ENCODE assay signal across 8 cellular contexts in the genomic region with DNA sequence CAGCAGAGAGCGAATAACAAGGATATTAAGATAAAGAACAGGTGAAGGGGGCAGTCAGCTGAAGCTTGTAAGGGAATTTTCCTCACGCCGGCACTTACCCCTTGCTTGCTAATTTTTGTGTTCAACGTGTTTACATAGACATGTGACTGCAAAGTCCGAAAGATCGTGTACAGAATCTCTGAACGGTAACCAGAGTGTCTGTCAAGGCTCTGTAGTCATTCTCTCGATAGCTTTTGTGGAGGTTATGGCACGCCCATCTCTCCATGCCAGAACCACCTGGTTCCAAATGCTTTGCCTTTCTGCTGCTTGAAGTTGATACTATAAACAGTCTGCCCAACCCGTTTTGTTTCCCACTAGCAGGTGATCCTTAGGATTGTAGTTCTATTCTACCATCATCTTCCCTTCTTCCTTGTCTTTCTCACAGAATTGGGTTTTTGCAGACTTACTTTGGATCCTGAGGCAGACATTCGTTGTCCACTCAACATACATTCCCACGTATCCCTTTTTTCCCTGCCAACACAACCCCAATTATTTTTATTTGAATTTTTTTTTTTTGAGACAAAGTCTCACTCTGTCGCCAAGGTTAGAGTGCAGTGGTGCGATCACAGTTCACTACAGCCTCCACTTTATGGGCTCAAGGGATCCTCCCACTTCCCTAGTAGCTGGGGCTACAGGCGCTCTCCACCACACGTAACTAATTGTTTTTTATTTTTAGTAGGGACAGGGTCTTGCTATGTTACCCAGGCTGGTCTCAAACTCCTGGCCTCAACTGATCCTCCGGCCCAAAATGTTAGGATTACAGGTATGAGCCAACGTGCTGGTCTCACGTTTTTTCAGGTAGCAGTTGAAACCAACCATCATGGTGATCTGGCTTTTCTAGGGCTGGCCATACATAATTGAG. TPM values are rescaled to one million over a fixed set of nuclear protein-coding genes. Genes with fewer than 3 reads are reported as not detected.
DNase-seq lines count a peak whose midpoint lies in the region; ATAC-seq and TF ChIP-seq lines count a peak whose summit lies in the region.

No MANE protein-coding gene starts in this region.

- POLR2A ChIA-PET in CD8-positive, alpha-beta T cell (lab: Charles Lee) = interaction anchor here (0.6 to 1.6 kb wide), 3 partner anchors 11 to 66 kb away, joined by 3 to 11 read pairs (median 4); partner anchors contain the start of gene XPO1

- peak overlapping the region; percentile 58 for H3K4me3 ChIP-seq in CD8-positive, alpha-beta T cell (ENCODE audit: low read depth, low read length)
- peak overlapping the region; percentile 89 for H3K4me3 ChIP-seq in brain microvascular endothelial cell (ENCODE audit: low read depth, low read length)

- peak overlapping the region; percentile 89 for H3K4me3 Mint-ChIP-seq in CD8-positive, alpha-beta T cell

- H3K27me3 ChIP-seq in CD8-positive, alpha-beta T cell (ENCODE audit: insufficient read depth, low read length) = no peaks in the 10 kb centered on the region
- no peaks in the 10 kb centered on the region for H3K27me3 ChIP-seq in brain microvascular endothelial cell (replicated peaks)

- peak; percentile 12 for ATAC-seq in CD8-positive, alpha-beta T cell
- peak; percentile 12 for ATAC-seq in GM21515 (IDR thresholded peaks at IDR 0.05; ENCODE audit: unreplicated experiment)
- ATAC-seq in left colon = peak; percentile 23
- no peak for ATAC-seq in GM21367 (IDR thresholded peaks at IDR 0.05; ENCODE audit: unreplicated experiment)

- peak in 2 of 7 experiments; percentile 13 to 45 for DNase-seq in CD8-positive, alpha-beta T cell
- DNase-seq in OCI-M1 (lab: John Stamatoyannopoulos, UW) = peak; percentile 76
- DNase-seq in brain microvascular endothelial cell = peak; percentile 18
- DNase-seq in left colon = peak; percentile 28 to 43
- no peak for DNase-seq in mucosa of gallbladder (ENCODE audit: low spot score)

- H3K36me3 Mint-ChIP-seq in CD8-positive, alpha-beta T cell = peaks cover 31% of the 10 kb centered on the region

- H3K4me1 ChIP-seq in CD8-positive, alpha-beta T cell (ENCODE audit: insufficient read depth, low read length) = peaks cover 32% of the 10 kb centered on the region

- H3K27ac ChIP-seq in CD8-positive, alpha-beta T cell (ENCODE audit: low read depth, low read length) = peak overlapping the region; percentile 89
- H3K27ac ChIP-seq in brain microvascular endothelial cell (peak overlapping the region; percentile 90), temporal lobe (ENCODE audit: low read depth, low read length) (peak overlapping the region; percentile 93)

- in situ Hi-C loops in brain microvascular endothelial cell (cut with HindIII; ENCODE audit: low pct_ligation_motif_present, low sequenced_read_pairs) = no loop called here

- no peaks in the 10 kb centered on the region for H3K27me3 Mint-ChIP-seq in CD8-positive, alpha-beta T cell (ENCODE audit: low read depth)

- H3K27ac Mint-ChIP-seq in CD8-positive, alpha-beta T cell = peak overlapping the region; percentile 98

- TF ChIP-seq CTCF in CD8-positive, alpha-beta T cell (IDR thresholded peaks at IDR 0.05) = no peak
- TF ChIP-seq CTCF in brain microvascular endothelial cell (IDR thresholded peaks at IDR 0.05; ENCODE audit: low read depth, low read length, missing control alignments) = no peak

- intact Hi-C loops in CD8-positive, alpha-beta T cell (cut with DNase I, micrococcal nuclease) = loop anchor here (1.0 to 10.0 kb wide), 16 partner anchors 45 to 725 kb away; partner anchors contain the start of genes B3GNT2 (in 2 of the 2), CCT4 (in 2 of the 2), FAM161A (in 2 of the 2) and XPO1 (in 2 of the 2)
- intact Hi-C loops in left colon (cut with DNase I, micrococcal nuclease) = no loop called here

- peaks cover 4% of the 10 kb centered on the region for H3K36me3 ChIP-seq in CD8-positive, alpha-beta T cell (ENCODE audit: insufficient read depth, low read length)
- H3K36me3 ChIP-seq in brain microvascular endothelial cell (replicated peaks) = peaks cover 5% of the 10 kb centered on the region

- no peaks in the 10 kb centered on the region for H3K9me3 ChIP-seq in CD8-positive, alpha-beta T cell (ENCODE audit: low read length)

- H3K9me3 Mint-ChIP-seq in CD8-positive, alpha-beta T cell = no peaks in the 10 kb centered on the region

- CTCF ChIA-PET in CD8-positive, alpha-beta T cell (lab: Charles Lee) = interaction anchor here (0.7 kb wide), 2 partner anchors 12 to 422 kb away, joined by 3 read pairs; no protein-coding TSS in a partner anchor

- H3K4me1 Mint-ChIP-seq in CD8-positive, alpha-beta T cell (ENCODE audit: low read depth) = peaks cover 33% of the 10 kb centered on the region

RNA-seq across cellular contexts. Expression of gene USP34, which starts 1.3 kb away (rescaled TPM):
- total RNA-seq in CD8-positive, alpha-beta T cell = 100 to 1,000 TPM in 1 of 2 experiments, 10 to 100 TPM in 1; 99.6 to 103 TPM
- total RNA-seq in left colon (10 to 100 TPM; 81.3 to 89.0 TPM), temporal lobe (201 TPM), mucosa of gallbladder (88.2 TPM)

Comparison
In these comparisons a context has a peak if more than half of its experiments do, and no peak if none do; other contexts are left out.
1. intact Hi-C loops: an anchor here in CD8-positive, alpha-beta T cell (1.0 to 10.0 kb wide); none called in left colon.